9 cellular contexts compared by ENCODE assay signal in genomic region chr12:66708704-66709443, GRCh38. TPM values are rescaled to one million over a fixed set of nuclear protein-coding genes. Genes with fewer than 3 reads are reported as not detected.
DNase-seq lines count a peak whose midpoint lies in the region; ATAC-seq and TF ChIP-seq lines count a peak whose summit lies in the region.
"Had no signal": no experiment of that assay in that cellular context is flagged by ENCODE, and none has a peak within 500 bp of the region (broad histone marks: within the 10 kb centered on the region; RNA-seq: fewer than 3 reads in every experiment).

No MANE protein-coding gene starts in this region.

- no peaks in the 10 kb centered on the region for H3K27me3 ChIP-seq in AG04450 (ENCODE audit: control insufficient read depth, insufficient read depth, low read length)

- no peaks in the 10 kb centered on the region for H3K9me3 Mint-ChIP-seq in activated CD8-positive, alpha-beta memory T cell treated with anti-CD3 and anti-CD28 coated beads, Interleukin-2, amount 10 ng/mL, durations not matched to agents 7 days and 5 days (ENCODE audit: low read depth)

- peaks cover 15% of the 10 kb centered on the region for H3K27me3 Mint-ChIP-seq in activated CD8-positive, alpha-beta memory T cell treated with anti-CD3 and anti-CD28 coated beads, Interleukin-2, amount 10 ng/mL, durations not matched to agents 7 days and 5 days

- ATAC-seq in activated CD8-positive, alpha-beta memory T cell treated with anti-CD3 and anti-CD28 coated beads, Interleukin-2, amount 10 ng/mL, durations not matched to agents 7 days and 5 days, result no peak
- ATAC-seq in HG02610 (IDR thresholded peaks at IDR 0.05; ENCODE audit: unreplicated experiment), result no peak

- no peak overlapping the region for H3K4me3 ChIP-seq in AG04450 (ENCODE audit: low read depth, low read length)
- no peak overlapping the region for H3K4me3 ChIP-seq in fibroblast of pulmonary artery (replicated peaks; ENCODE audit: low read depth, low read length)

- H3K9me3 ChIP-seq in AG04450 (ENCODE audit: control insufficient read depth, insufficient read depth, low read length), result no peaks in the 10 kb centered on the region

- TF ChIP-seq CTCF in AG04450 (IDR thresholded peaks at IDR 0.05; ENCODE audit: low read depth, low read length) (peak; percentile 43; the same call in 1 of the 2 replicates), fibroblast of pulmonary artery (IDR thresholded peaks at IDR 0.05; ENCODE audit: low read length, missing control alignments) (peak; percentile 40)

- DNase-seq in AG04450 (ENCODE audit: low read depth, low spot score) (no peak), EH (ENCODE audit: low read depth) (peak; percentile 5), NOMO-1 treated with DMSO at 0.1 percent for 48 hours (lab: John Stamatoyannopoulos, UW; ENCODE audit: unreplicated experiment) (peak; percentile 35), fibroblast of pulmonary artery (ENCODE audit: low read depth) (peak; percentile 29)
- no peak for DNase-seq in effector CD4-positive, alpha-beta T cell
- no peak for DNase-seq in activated CD8-positive, alpha-beta memory T cell treated with anti-CD3 and anti-CD28 coated beads, Interleukin-2, amount 10 ng/mL, durations not matched to agents 7 days and 5 days
- no peak for DNase-seq in activated CD4-positive, alpha-beta T cell treated with anti-CD3 and anti-CD28 coated beads for 1 hour
- DNase-seq: T-helper 9 cell had no signal

- no peak overlapping the region for H3K27ac Mint-ChIP-seq in activated CD8-positive, alpha-beta memory T cell treated with anti-CD3 and anti-CD28 coated beads, Interleukin-2, amount 10 ng/mL, durations not matched to agents 7 days and 5 days

- POLR2A ChIA-PET in AG04450 (lab: Yijun Ruan, JAX), result no interaction called here

- peaks cover 3% of the 10 kb centered on the region for H3K36me3 Mint-ChIP-seq in activated CD8-positive, alpha-beta memory T cell treated with anti-CD3 and anti-CD28 coated beads, Interleukin-2, amount 10 ng/mL, durations not matched to agents 7 days and 5 days

- no peak overlapping the region for H3K27ac ChIP-seq in AG04450 (ENCODE audit: low read depth, low read length)

- peaks cover 12% of the 10 kb centered on the region for H3K4me1 Mint-ChIP-seq in activated CD8-positive, alpha-beta memory T cell treated with anti-CD3 and anti-CD28 coated beads, Interleukin-2, amount 10 ng/mL, durations not matched to agents 7 days and 5 days

- no peak overlapping the region for H3K4me3 Mint-ChIP-seq in activated CD8-positive, alpha-beta memory T cell treated with anti-CD3 and anti-CD28 coated beads, Interleukin-2, amount 10 ng/mL, durations not matched to agents 7 days and 5 days

- CTCF ChIA-PET in AG04450 (lab: Charles Lee), result interaction anchor here (0.6 to 5.4 kb wide), 21 partner anchors 9 to 1912 kb away, joined by 3 to 49 read pairs (median 4); no protein-coding TSS in a partner anchor
- CTCF ChIA-PET in activated CD8-positive, alpha-beta memory T cell treated with anti-CD3 and anti-CD28 coated beads, Interleukin-2, amount 10 ng/mL, durations not matched to agents 7 days and 5 days (lab: Charles Lee), result interaction anchor here (0.7 to 2.1 kb wide), 12 partner anchors 8 to 439 kb away, joined by 3 to 8 read pairs (median 5); no protein-coding TSS in a partner anchor

RNA-seq across cellular contexts. Expression of gene GRIP1, which starts 30.0 kb away (rescaled TPM):
- polyA plus RNA-seq in AG04450 (2011; rRNA removed), result not detected in 2 replicates
- not detected in 2 replicates for polyA minus RNA-seq in AG04450 (2011; rRNA and poly(A)+ RNA removed)
- total RNA-seq in activated CD8-positive, alpha-beta memory T cell treated with anti-CD3 and anti-CD28 coated beads, Interleukin-2, amount 10 ng/mL, durations not matched to agents 7 days and 5 days, result 1 to 10 TPM in 1 of 2 experiments, under 1 TPM in 1; 0.61 to 1.9 TPM

Comparison
In these comparisons a context has a peak if more than half of its experiments do, and no peak if none do; other contexts are left out.
1. DNase-seq: peak in EH (single experiment), NOMO-1 treated with DMSO at 0.1 percent for 48 hours (single experiment) and fibroblast of pulmonary artery (single experiment); none in AG04450 (single experiment), effector CD4-positive, alpha-beta T cell (single experiment), activated CD8-positive, alpha-beta memory T cell treated with anti-CD3 and anti-CD28 coated beads, Interleukin-2, amount 10 ng/mL, durations not matched to agents 7 days and 5 days (single experiment) and activated CD4-positive, alpha-beta T cell treated with anti-CD3 and anti-CD28 coated beads for 1 hour (single experiment).